ENCODE assay signal across 8 cellular contexts in the genomic region with DNA sequence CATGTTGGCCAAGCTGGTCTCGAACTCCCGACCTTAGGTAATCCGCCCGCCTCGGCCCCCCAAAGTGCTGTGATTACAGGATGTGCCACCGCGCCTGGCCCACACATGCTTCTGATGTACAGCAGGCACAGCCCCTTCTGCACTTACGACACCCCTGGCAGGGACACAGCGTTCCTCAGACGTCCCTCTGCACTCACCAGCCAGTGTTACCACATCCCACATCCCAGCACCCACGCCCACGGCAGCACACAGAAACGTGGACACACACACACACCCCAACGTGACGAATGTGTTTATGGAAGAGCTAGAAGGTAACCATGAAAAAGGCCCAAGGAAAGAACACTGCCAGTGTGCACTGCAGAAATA. TPM values are rescaled to one million over a fixed set of nuclear protein-coding genes. Genes with fewer than 3 reads are reported as not detected.
DNase-seq lines count a peak whose midpoint lies in the region; ATAC-seq and TF ChIP-seq lines count a peak whose summit lies in the region.

No MANE protein-coding gene starts in this region.

- peaks cover 10% of the 10 kb centered on the region for H3K4me1 Mint-ChIP-seq in chondrocyte (ENCODE audit: low read depth)
- peaks cover 12 to 16% of the 10 kb centered on the region in 2 donors for H3K4me1 Mint-ChIP-seq in natural killer cell treated with Interleukin-12 subunit alpha and Interleukin-12 subunit beta and Interleukin-15 and Interleukin-18, amount 100 ng/mL, for 72 hours (ENCODE audit: low read depth in 2 of 2)

- peaks cover 7% of the 10 kb centered on the region for H3K4me1 ChIP-seq in Loucy (ENCODE audit: insufficient read depth, low read length, poor library complexity, severe bottlenecking)

- TF ChIP-seq CTCF in AG10803 (conservative IDR thresholded peaks at IDR 0.05; ENCODE audit: low read length) (no peak), Loucy (conservative IDR thresholded peaks at IDR 0.05; ENCODE audit: low read length) (no peak), chondrocyte (IDR thresholded peaks at IDR 0.05) (no peak)

- no peaks in the 10 kb centered on the region for H3K9me3 ChIP-seq in Loucy (ENCODE audit: insufficient read depth, low read depth, low read length)

- H2AFZ ChIP-seq in Loucy (ENCODE audit: low read length): peak overlapping the region; percentile 97; the same call in 1 of the 2 replicates

- no peak for ATAC-seq in natural killer cell treated with Interleukin-12 subunit alpha and Interleukin-12 subunit beta and Interleukin-15 and Interleukin-18, amount 100 ng/mL, for 72 hours
- no peak for ATAC-seq in HG02870 (IDR thresholded peaks at IDR 0.05; ENCODE audit: unreplicated experiment)

- H3K27me3 ChIP-seq in Loucy (ENCODE audit: insufficient read depth, low read length, poor library complexity, severe bottlenecking): no peaks in the 10 kb centered on the region

- H3K27ac Mint-ChIP-seq in chondrocyte (ENCODE audit: unreplicated experiment): peak overlapping the region; percentile 57
- peak overlapping the region; percentile 84 to 91 for H3K27ac Mint-ChIP-seq in natural killer cell treated with Interleukin-12 subunit alpha and Interleukin-12 subunit beta and Interleukin-15 and Interleukin-18, amount 100 ng/mL, for 72 hours

- no peaks in the 10 kb centered on the region for H3K36me3 ChIP-seq in Loucy (ENCODE audit: insufficient read depth, low read length)

- no peaks in the 10 kb centered on the region for H4K20me1 ChIP-seq in Loucy (ENCODE audit: insufficient read depth, low read length, poor library complexity, severe bottlenecking)

- no peaks in the 10 kb centered on the region for H3F3A ChIP-seq in Loucy (ENCODE audit: low read depth)

- peak overlapping the region; percentile 91 for H3K9ac ChIP-seq in Loucy (ENCODE audit: low read depth, low read length, poor library complexity, severe bottlenecking)

- no peaks in the 10 kb centered on the region for H3K9me3 Mint-ChIP-seq in chondrocyte (ENCODE audit: low read depth)
- H3K9me3 Mint-ChIP-seq in natural killer cell treated with Interleukin-12 subunit alpha and Interleukin-12 subunit beta and Interleukin-15 and Interleukin-18, amount 100 ng/mL, for 72 hours: no peaks in the 10 kb centered on the region

- H3K27me3 Mint-ChIP-seq in chondrocyte (ENCODE audit: low read depth): no peaks in the 10 kb centered on the region
- no peaks in the 10 kb centered on the region for H3K27me3 Mint-ChIP-seq in natural killer cell treated with Interleukin-12 subunit alpha and Interleukin-12 subunit beta and Interleukin-15 and Interleukin-18, amount 100 ng/mL, for 72 hours

- H3K4me2 ChIP-seq in Loucy (ENCODE audit: low read depth, low read length, poor library complexity, severe bottlenecking): peak overlapping the region; percentile 97

- peak overlapping the region; percentile 20; the same call in 1 of the 2 replicates for H3K4me3 ChIP-seq in AG10803 (ENCODE audit: low read length)
- peak overlapping the region; percentile 100 for H3K4me3 ChIP-seq in Loucy (ENCODE audit: low read length, poor library complexity, severe bottlenecking)

- peak overlapping the region; percentile 98 for H3K4me3 Mint-ChIP-seq in chondrocyte (ENCODE audit: unreplicated experiment)
- H3K4me3 Mint-ChIP-seq in natural killer cell treated with Interleukin-12 subunit alpha and Interleukin-12 subunit beta and Interleukin-15 and Interleukin-18, amount 100 ng/mL, for 72 hours: peak overlapping the region; percentile 93

- peaks cover 13% of the 10 kb centered on the region for H3K79me2 ChIP-seq in Loucy (ENCODE audit: insufficient read depth, low read length)

- DNase-seq in AG10803 (ENCODE audit: low read depth): peak; percentile 93
- no peak for DNase-seq in chondrocyte (ENCODE audit: low spot score)
- no peak for DNase-seq in natural killer cell treated with Interleukin-12 subunit alpha and Interleukin-12 subunit beta and Interleukin-15 and Interleukin-18, amount 100 ng/mL, for 72 hours (ENCODE audit: low spot score)
- no peak for DNase-seq in NCI-H1417 (lab: John Stamatoyannopoulos, UW)
- no peak for DNase-seq in NCI-H1436 treated with DMSO at 0.1 percent for 48 hours (lab: John Stamatoyannopoulos, UW)
- no peak for DNase-seq in NCI-H2107 (lab: John Stamatoyannopoulos, UW)

- H3K36me3 Mint-ChIP-seq in chondrocyte (ENCODE audit: low read depth): no peaks in the 10 kb centered on the region
- no peaks in the 10 kb centered on the region for H3K36me3 Mint-ChIP-seq in natural killer cell treated with Interleukin-12 subunit alpha and Interleukin-12 subunit beta and Interleukin-15 and Interleukin-18, amount 100 ng/mL, for 72 hours

- no peaks in the 10 kb centered on the region for H3K9me2 ChIP-seq in Loucy (replicated peaks; ENCODE audit: low read depth, low read length)

RNA-seq across cellular contexts. Expression of a gene that starts 0.6 kb away (rescaled TPM):
- 25.5 to 38.1 TPM (median 29.9 TPM) in 3 replicates for total RNA-seq in chondrocyte
- 10 to 100 TPM; 46.0 to 72.3 TPM for total RNA-seq in natural killer cell treated with Interleukin-12 subunit alpha and Interleukin-12 subunit beta and Interleukin-15 and Interleukin-18, amount 100 ng/mL, for 72 hours

RNA-seq across cellular contexts. Expression of a gene that starts 14.4 kb away (rescaled TPM):
- total RNA-seq in chondrocyte: 11.8 to 20.3 TPM (median 16.4 TPM) in 3 replicates
- total RNA-seq in natural killer cell treated with Interleukin-12 subunit alpha and Interleukin-12 subunit beta and Interleukin-15 and Interleukin-18, amount 100 ng/mL, for 72 hours: under 1 TPM; 0.36 to 0.86 TPM

RNA-seq across cellular contexts. Expression of a gene that starts 31.0 kb away (rescaled TPM):
- 0.73 to 1.4 TPM (median 1.0 TPM) in 3 replicates for total RNA-seq in chondrocyte
- under 1 TPM in 1 of 2 donors, not detected in 1; 0.47 TPM for total RNA-seq in natural killer cell treated with Interleukin-12 subunit alpha and Interleukin-12 subunit beta and Interleukin-15 and Interleukin-18, amount 100 ng/mL, for 72 hours

RNA-seq across cellular contexts. Expression of a gene that starts 51.0 kb away (rescaled TPM):
- total RNA-seq in chondrocyte: 0.32 to 0.36 TPM in 2 of 3 replicates, not detected in the other
- under 1 TPM in 1 of 2 donors, not detected in 1; 0.22 TPM for total RNA-seq in natural killer cell treated with Interleukin-12 subunit alpha and Interleukin-12 subunit beta and Interleukin-15 and Interleukin-18, amount 100 ng/mL, for 72 hours
